8 cellular contexts compared by ENCODE assay signal in genomic region chr22:17266261-17266971, GRCh38. TPM values are rescaled to one million over a fixed set of nuclear protein-coding genes. Genes with fewer than 3 reads are reported as not detected.
DNase-seq lines count a peak whose midpoint lies in the region; ATAC-seq and TF ChIP-seq lines count a peak whose summit lies in the region.

No MANE protein-coding gene starts in this region.

- no TSS peak for BruUV-seq in mammary epithelial cell (replicated peaks; lab: Mats Ljungman, UMichigan)

- DNase-seq in heart left ventricle (peak; percentile 43 to 73 (median 65)), left cardiac atrium (no peak), NCI-H1436 (lab: John Stamatoyannopoulos, UW) (peak; percentile 60), ecto neural progenitor cell (ENCODE audit: low spot score) (peak; percentile 78), sciatic nerve (ENCODE audit: low spot score) (peak; percentile 62), mammary epithelial cell (no peak), stomach (no peak)
- DNase-seq in activated T-cell treated with anti-CD3 and anti-CD28 coated beads, Interleukin-2, amount 50 U/mL, for 24 hours, result no peak

- no peaks in the 10 kb centered on the region for H3K79me2 ChIP-seq in mammary epithelial cell (ENCODE audit: insufficient read depth, low read length)

- H3K9me3 Mint-ChIP-seq in activated T-cell treated with anti-CD3 and anti-CD28 coated beads, Interleukin-2, amount 50 U/mL, for 24 hours, result no peaks in the 10 kb centered on the region

- H3K27me3 Mint-ChIP-seq in activated T-cell treated with anti-CD3 and anti-CD28 coated beads, Interleukin-2, amount 50 U/mL, for 24 hours, result no peaks in the 10 kb centered on the region

- CTCF ChIA-PET in mammary epithelial cell (lab: Charles Lee; ENCODE audit: low non-redundant PET), result no interaction called here

- H3K27ac Mint-ChIP-seq in activated T-cell treated with anti-CD3 and anti-CD28 coated beads, Interleukin-2, amount 50 U/mL, for 24 hours, result no peak overlapping the region

- in situ Hi-C loops in mammary epithelial cell (cut with MboI; ENCODE audit: low sequenced_read_pairs in 2 of 2), result no loop called here

- no peaks in the 10 kb centered on the region for H4K20me1 ChIP-seq in mammary epithelial cell (ENCODE audit: insufficient read depth, low read length)

- ATAC-seq in heart left ventricle, result peak; percentile 28 to 66 (median 43)
- ATAC-seq in left cardiac atrium, result no peak
- peak; percentile 65 for ATAC-seq in sciatic nerve

- no peak for TF ChIP-seq EP300 in stomach (IDR thresholded peaks at IDR 0.05)

- no peak for TF ChIP-seq CTCF in heart left ventricle (IDR thresholded peaks at IDR 0.05)
- TF ChIP-seq CTCF in mammary epithelial cell (conservative IDR thresholded peaks at IDR 0.05 in 1 of 2, IDR thresholded peaks at IDR 0.05 in 1 of 2; ENCODE audit: extremely low read depth in 1 of 2, insufficient read depth in 1 of 2, low read depth in 1 of 2, low read length in 2 of 2), result no peak
- TF ChIP-seq CTCF in stomach (IDR thresholded peaks at IDR 0.05), result no peak

- H3K4me3 ChIP-seq in heart left ventricle, result no peak overlapping the region
- no peak overlapping the region for H3K4me3 ChIP-seq in mammary epithelial cell (replicated peaks in 1 of 3; ENCODE audit: insufficient read depth in 1 of 3, low read depth in 2 of 3, low read length in 3 of 3)
- no peak overlapping the region for H3K4me3 ChIP-seq in stomach

- no peak overlapping the region for H3K9ac ChIP-seq in mammary epithelial cell (ENCODE audit: insufficient read depth, low read length)

- intact Hi-C loops in heart left ventricle (cut with DNase I), result no loop called here
- intact Hi-C loops in left cardiac atrium (cut with DNase I), result no loop called here
- intact Hi-C loops in sciatic nerve (cut with DNase I), result no loop called here
- intact Hi-C loops in mammary epithelial cell (cut with micrococcal nuclease), result no loop called here
- intact Hi-C loops in stomach (cut with DNase I; ENCODE audit: low total_unique reads), result no loop called here

- dilution Hi-C loops in mammary epithelial cell (cut with HindIII; ENCODE audit: low sequenced_read_pairs), result no loop called here

- H3K4me1 ChIP-seq in heart left ventricle (peaks cover 0 to 29% (median 3%) of the 10 kb centered on the region in 12 donors), mammary epithelial cell (ENCODE audit: insufficient read depth, low read length) (no peaks in the 10 kb centered on the region), stomach (peaks cover 0 to 3% (median 0%) of the 10 kb centered on the region in 4 donors)

- H3K36me3 ChIP-seq in heart left ventricle (no peaks in the 10 kb centered on the region), mammary epithelial cell (ENCODE audit: insufficient read depth, low read length) (no peaks in the 10 kb centered on the region), stomach (no peaks in the 10 kb centered on the region)

- WGBS in heart left ventricle, 4 donors, result 26 to 53% (median 39%) methylated on average over 11 to 17 of the region's 17 CpGs
- WGBS in mammary epithelial cell (ENCODE audit: low coverage, missing lambda C conversion rate), result 61% methylated on average over 10 of the region's 17 CpGs
- 42 to 51% (median 46%) methylated on average over 9 to 17 of the region's 17 CpGs for WGBS in stomach, 5 donors

- H2AFZ ChIP-seq in mammary epithelial cell (ENCODE audit: low read depth, low read length), result no peak overlapping the region

- H3K27ac ChIP-seq in heart left ventricle (peak overlapping the region in 9 of 12 donors; percentile 25 to 88 (median 69)), mammary epithelial cell (ENCODE audit: insufficient read depth, low read depth, low read length) (no peak overlapping the region), stomach (no peak overlapping the region)

- no peak overlapping the region for H3K4me3 Mint-ChIP-seq in activated T-cell treated with anti-CD3 and anti-CD28 coated beads, Interleukin-2, amount 50 U/mL, for 24 hours

- H3K4me1 Mint-ChIP-seq in activated T-cell treated with anti-CD3 and anti-CD28 coated beads, Interleukin-2, amount 50 U/mL, for 24 hours (ENCODE audit: low read depth), result peaks cover 18% of the 10 kb centered on the region

- H3K36me3 Mint-ChIP-seq in activated T-cell treated with anti-CD3 and anti-CD28 coated beads, Interleukin-2, amount 50 U/mL, for 24 hours (ENCODE audit: low read depth), result no peaks in the 10 kb centered on the region

- H3K4me2 ChIP-seq in mammary epithelial cell (ENCODE audit: insufficient read depth, low read depth, low read length), result no peak overlapping the region

- H3K27me3 ChIP-seq in heart left ventricle (peaks cover 0 to 7% (median 0%) of the 10 kb centered on the region in 9 donors), mammary epithelial cell (ENCODE audit: insufficient read depth, low read length) (no peaks in the 10 kb centered on the region), stomach (peaks cover 0 to 9% (median 0%) of the 10 kb centered on the region in 3 donors)

- H3K9me3 ChIP-seq in heart left ventricle, result no peaks in the 10 kb centered on the region
- H3K9me3 ChIP-seq in mammary epithelial cell (replicated peaks; ENCODE audit: insufficient read depth, low read length), result peaks cover 26% of the 10 kb centered on the region
- H3K9me3 ChIP-seq in stomach, result no peaks in the 10 kb centered on the region

- no peak for TF ChIP-seq POLR2A in heart left ventricle (IDR thresholded peaks at IDR 0.05)
- TF ChIP-seq POLR2A in stomach (IDR thresholded peaks at IDR 0.05), result no peak

RNA-seq across cellular contexts. Expression of gene ADA2, which starts 47.2 kb away (rescaled TPM):
- total RNA-seq in heart left ventricle (100 to 1,000 TPM in 2 of 9 donors, 10 to 100 TPM in 6, 1 to 10 TPM in 1; 6.7 to 108 (median 54.2) TPM), left cardiac atrium (10 to 100 TPM; 25.4 to 34.1 TPM), sciatic nerve (29.6 TPM), mammary epithelial cell (under 1 TPM in 1 of 2 donors, not detected in 1; 0.17 TPM), stomach (10 to 100 TPM in 4 of 5 donors, not detected in 1; 11.7 to 27.2 (median 15.1) TPM)
- polyA plus RNA-seq in heart left ventricle (10 to 100 TPM; 16.1 TPM), mammary epithelial cell (0.03 TPM), stomach (1 to 10 TPM; 4.2 to 8.1 (median 6.5) TPM)
- polyA minus RNA-seq in mammary epithelial cell, result not detected

Comparison
In these comparisons a context has a peak if more than half of its experiments do, and no peak if none do; other contexts are left out.
1. ATAC-seq: peak in heart left ventricle (4 of 4) and sciatic nerve (single experiment); none in left cardiac atrium (0 of 2).
2. DNase-seq: peak in heart left ventricle (5 of 5), NCI-H1436 (single experiment), ecto neural progenitor cell (single experiment) and sciatic nerve (single experiment); none in left cardiac atrium (single experiment), mammary epithelial cell (single experiment), activated T-cell treated with anti-CD3 and anti-CD28 coated beads, Interleukin-2, amount 50 U/mL, for 24 hours (single experiment) and stomach (single experiment).
3. H3K27ac ChIP-seq: peak in heart left ventricle (9 of 12); none in mammary epithelial cell (single experiment) and stomach (0 of 5).